1 cellular context compared by ENCODE assay signal in genomic region chr2:85888745-85889647, GRCh38.
TF ChIP-seq lines count a peak whose summit lies in the region.

Gene ST3GAL5, minus strand, starts transcription at chr2:85888990. Its CDS starts 85 bp downstream, at chr2:85888905.

TF ChIP-seq in HEK293, 187 proteins besides CTCF, POLR2A, EP300 and RAD21 (continued from another document and continues in another):
- TF ChIP-seq ZFP41 (tag by site-specific recombination; IDR thresholded peaks at IDR 0.05; ENCODE audit: borderline replicate concordance) (no peak), ZNF175 (tag by site-specific recombination; IDR thresholded peaks at IDR 0.05) (no peak), ZBTB17 (tag by site-specific recombination; IDR thresholded peaks at IDR 0.05) (peak; percentile 36; the same call in 1 of the 2 replicates), ZNF660 (tag by site-specific recombination; IDR thresholded peaks at IDR 0.05) (peak; percentile 56; the same call in 1 of the 2 replicates), ZNF184 (tag by site-specific recombination; IDR thresholded peaks at IDR 0.05) (no peak), ZNF473 (tag by site-specific recombination; IDR thresholded peaks at IDR 0.05) (no peak), ELK4 (IDR thresholded peaks at IDR 0.05; ENCODE audit: borderline replicate concordance, low read depth, low read length) (no peak), ZNF837 (tag by site-specific recombination; IDR thresholded peaks at IDR 0.05) (no peak), HOXC10 (CRISPR knock-in tag; IDR thresholded peaks at IDR 0.05) (no peak), ZFHX2 (tag by site-specific recombination; conservative IDR thresholded peaks at IDR 0.05) (peak; percentile 93), ZNF639 (tag by site-specific recombination; IDR thresholded peaks at IDR 0.05) (no peak), ZBTB44 (tag by site-specific recombination; IDR thresholded peaks at IDR 0.05) (0 out of 2 replicates have a peak, but pooled peaks have one; percentile 25), ZNF324 (tag by site-specific recombination; IDR thresholded peaks at IDR 0.05) (no peak), ZNF23 (tag by site-specific recombination; IDR thresholded peaks at IDR 0.05; ENCODE audit: borderline replicate concordance) (no peak), OSR2 (tag by site-specific recombination; IDR thresholded peaks at IDR 0.05) (no peak), ZNF416 (tag by site-specific recombination; IDR thresholded peaks at IDR 0.05) (no peak), GLI4 (tag by site-specific recombination; IDR thresholded peaks at IDR 0.05) (no peak), ZNF433 (tag by site-specific recombination; IDR thresholded peaks at IDR 0.05; ENCODE audit: low read depth) (no peak), ZNF571 (tag by site-specific recombination; IDR thresholded peaks at IDR 0.05) (no peak), ZNF777 (tag by site-specific recombination; IDR thresholded peaks at IDR 0.05; ENCODE audit: borderline replicate concordance) (no peak), ZNF843 (tag by site-specific recombination; IDR thresholded peaks at IDR 0.05) (no peak), ZBTB11 (tag by site-specific recombination; conservative IDR thresholded peaks at IDR 0.05; ENCODE audit: low read depth) (peak; percentile 46), ZSCAN4 (tag by site-specific recombination; IDR thresholded peaks at IDR 0.05) (no peak), ZBTB7A (tag by site-specific recombination; IDR thresholded peaks at IDR 0.05; ENCODE audit: low read depth) (no peak), ZNF585B (tag by site-specific recombination; IDR thresholded peaks at IDR 0.05) (no peak), ZNF148 (tag by site-specific recombination; IDR thresholded peaks at IDR 0.05; ENCODE audit: borderline replicate concordance) (no peak), ZNF549 (tag by site-specific recombination; IDR thresholded peaks at IDR 0.05) (no peak), ZNF121 (tag by site-specific recombination; IDR thresholded peaks at IDR 0.05) (no peak), ZNF426 (tag by site-specific recombination; IDR thresholded peaks at IDR 0.05) (no peak), ZNF600 (tag by site-specific recombination; IDR thresholded peaks at IDR 0.05) (peak; percentile 73), GLIS1 (tag by site-specific recombination; IDR thresholded peaks at IDR 0.05) (peak; percentile 66), ZNF2 (tag by site-specific recombination; IDR thresholded peaks at IDR 0.05) (0 out of 2 replicates have a peak, but pooled peaks have one; percentile 21), ZNF211 (tag by site-specific recombination; IDR thresholded peaks at IDR 0.05; ENCODE audit: low read depth) (no peak), ZNF514 (tag by site-specific recombination; IDR thresholded peaks at IDR 0.05) (no peak), ZNF223 (tag by site-specific recombination; IDR thresholded peaks at IDR 0.05) (peak; percentile 94), ZNF280C (tag by site-specific recombination; IDR thresholded peaks at IDR 0.05) (no peak), ZNF274 (IDR thresholded peaks at IDR 0.05; ENCODE audit: low read length) (no peak), ZNF274 (tag by site-specific recombination; IDR thresholded peaks at IDR 0.05; ENCODE audit: borderline replicate concordance) (no peak), ZNF341 (tag by site-specific recombination; IDR thresholded peaks at IDR 0.05; ENCODE audit: low read depth) (peak; percentile 50), ZIC2 (tag by site-specific recombination; IDR thresholded peaks at IDR 0.05) (peak; percentile 37; the same call in 1 of the 2 replicates), ZNF48 (tag by site-specific recombination; IDR thresholded peaks at IDR 0.05) (no peak), KLF8 (tag by site-specific recombination; IDR thresholded peaks at IDR 0.05) (peak; percentile 62; the same call in 1 of the 2 replicates), ZNF10 (tag by site-specific recombination; IDR thresholded peaks at IDR 0.05) (0 out of 2 replicates have a peak, but pooled peaks have one; percentile 36), ZSCAN16 (tag by site-specific recombination; IDR thresholded peaks at IDR 0.05) (no peak), ZBTB21 (tag by site-specific recombination; IDR thresholded peaks at IDR 0.05) (no peak), ZFP3 (tag by site-specific recombination; IDR thresholded peaks at IDR 0.05; ENCODE audit: low read depth) (no peak), ZSCAN30 (tag by site-specific recombination; IDR thresholded peaks at IDR 0.05) (peak; percentile 85), KLF10 (tag by site-specific recombination; IDR thresholded peaks at IDR 0.05) (peak; percentile 97), PRDM1 (tag by site-specific recombination; IDR thresholded peaks at IDR 0.05) (no peak), ZNF350 (tag by site-specific recombination; IDR thresholded peaks at IDR 0.05) (no peak), ZNF692 (tag by site-specific recombination; IDR thresholded peaks at IDR 0.05) (peak; percentile 20; the same call in 1 of the 2 replicates), ZNF114 (tag by site-specific recombination; IDR thresholded peaks at IDR 0.05) (no peak), ZNF146 (tag by site-specific recombination; IDR thresholded peaks at IDR 0.05) (no peak), ZNF311 (tag by site-specific recombination; IDR thresholded peaks at IDR 0.05; ENCODE audit: borderline replicate concordance) (no peak), PBX3 (CRISPR knock-in tag; IDR thresholded peaks at IDR 0.05) (0 out of 2 replicates have a peak, but pooled peaks have one; percentile 34), ZNF76 (tag by site-specific recombination; IDR thresholded peaks at IDR 0.05; ENCODE audit: borderline replicate concordance, low read depth) (peak; percentile 17; the same call in 1 of the 2 replicates), ZNF174 (tag by site-specific recombination; IDR thresholded peaks at IDR 0.05) (no peak)
